ENCODE assay signal across 32 cellular contexts in the genomic region with DNA sequence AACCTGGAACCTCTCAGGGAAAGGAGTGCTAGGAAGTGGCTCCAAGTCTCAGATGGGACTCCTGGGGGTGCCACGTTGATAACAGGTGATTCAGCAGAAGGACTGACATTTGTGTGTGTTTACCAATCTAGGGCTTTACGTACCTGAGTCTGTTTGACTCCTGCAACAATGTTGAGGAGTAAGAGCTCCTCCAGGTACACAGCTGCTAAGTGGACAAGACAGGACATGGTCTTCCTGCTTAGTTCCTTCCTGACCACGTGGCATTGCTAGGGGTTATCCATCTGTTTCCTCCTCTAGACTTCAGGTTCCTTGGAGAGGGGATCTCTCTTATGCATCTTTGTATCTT.
DNase-seq lines count a peak whose midpoint lies in the region; ATAC-seq and TF ChIP-seq lines count a peak whose summit lies in the region.
"Had no signal": no experiment of that assay in that cellular context is flagged by ENCODE, and none has a peak within 500 bp of the region (broad histone marks: within the 10 kb centered on the region; RNA-seq: fewer than 3 reads in every experiment).

No MANE protein-coding gene starts in this region.

- H3K36me3 Mint-ChIP-seq in type B pancreatic cell: no peaks in the 10 kb centered on the region
- H3K36me3 Mint-ChIP-seq: activated naive CD4-positive, alpha-beta T cell treated with anti-CD3 and anti-CD28 coated beads, Interleukin-2, amount 50 U/mL, for 24 hours; CD4-positive, CD25-positive, alpha-beta regulatory T cell; naive thymus-derived CD8-positive, alpha-beta T cell had no signal

- 62 to 73% (median 71%) methylated on average over 3 of the region's 3 CpGs for WGBS in heart left ventricle, 4 donors
- 61% methylated on average over 3 of the region's 3 CpGs for WGBS in right cardiac atrium

- TF ChIP-seq CTCF in heart left ventricle (IDR thresholded peaks at IDR 0.05) (no peak), type B pancreatic cell (conservative IDR thresholded peaks at IDR 0.05) (no peak)

- H3K4me3 ChIP-seq in heart left ventricle (no peak overlapping the region), right cardiac atrium (ENCODE audit: low read length) (no peak overlapping the region), mucosa of stomach (ENCODE audit: low read length) (no peak overlapping the region)
- H3K4me3 ChIP-seq: A549, HAP-1, SJSA1, thoracic aorta had no signal

- peaks cover 0 to 2% (median 0%) of the 10 kb centered on the region in 9 donors for H3K27me3 ChIP-seq in heart left ventricle
- no peaks in the 10 kb centered on the region for H3K27me3 ChIP-seq in right cardiac atrium (ENCODE audit: control insufficient read depth, insufficient read depth)
- no peaks in the 10 kb centered on the region for H3K27me3 ChIP-seq in mucosa of stomach (ENCODE audit: control insufficient read depth, insufficient read depth, low read length)
- H3K27me3 ChIP-seq: brain microvascular endothelial cell, SJSA1 had no signal

- intact Hi-C loops in heart left ventricle (cut with DNase I): no loop called here
- intact Hi-C loops in right cardiac atrium (cut with DNase I): no loop called here

- H3K27ac ChIP-seq in heart left ventricle: peak overlapping the region in 9 of 12 donors; percentile 17 to 91 (median 73)
- H3K27ac ChIP-seq in right cardiac atrium (ENCODE audit: low read length): no peak overlapping the region
- H3K27ac ChIP-seq in epithelial cell of prostate: peak overlapping the region; percentile 88
- H3K27ac ChIP-seq: A549, brain microvascular endothelial cell, KMS-11, SJSA1, thoracic aorta, VCaP had no signal

- H3K9me3 ChIP-seq in heart left ventricle (no peaks in the 10 kb centered on the region), right cardiac atrium (ENCODE audit: control insufficient read depth, low read length) (no peaks in the 10 kb centered on the region), mucosa of stomach (ENCODE audit: control insufficient read depth, low read length) (no peaks in the 10 kb centered on the region)
- H3K9me3 ChIP-seq: A549, HAP-1, SJSA1, thoracic aorta had no signal

- TF ChIP-seq POLR2A in heart left ventricle (IDR thresholded peaks at IDR 0.05): no peak

- ATAC-seq in heart left ventricle (no peak), right cardiac atrium (no peak), GM18502 (IDR thresholded peaks at IDR 0.05; ENCODE audit: poor library complexity, unreplicated experiment) (no peak), GM21447 (IDR thresholded peaks at IDR 0.05; ENCODE audit: unreplicated experiment) (no peak)
- ATAC-seq: A549; naive thymus-derived CD8-positive, alpha-beta T cell had no signal

- H3K9me3 Mint-ChIP-seq in type B pancreatic cell: no peaks in the 10 kb centered on the region
- H3K9me3 Mint-ChIP-seq: activated naive CD4-positive, alpha-beta T cell treated with anti-CD3 and anti-CD28 coated beads, Interleukin-2, amount 50 U/mL, for 24 hours; activated T-helper 2 cell treated with anti-CD3 and anti-CD28 coated beads, Interferon-gamma antibody, Interleukin-2, Interleukin-4, amounts not matched to agents 10 μg/mL and 5 μg/mL and 100 μg/mL, durations not matched to agents 14 hours and 24 hours and 36 hours; naive thymus-derived CD8-positive, alpha-beta T cell had no signal

- peaks cover 2% of the 10 kb centered on the region for H3K27me3 Mint-ChIP-seq in type B pancreatic cell
- H3K27me3 Mint-ChIP-seq: activated naive CD4-positive, alpha-beta T cell treated with anti-CD3 and anti-CD28 coated beads, Interleukin-2, amount 50 U/mL, for 24 hours had no signal

- no peak overlapping the region for H3K4me3 Mint-ChIP-seq in type B pancreatic cell
- H3K4me3 Mint-ChIP-seq: activated naive CD4-positive, alpha-beta T cell treated with anti-CD3 and anti-CD28 coated beads, Interleukin-2, amount 50 U/mL, for 24 hours; CD4-positive, CD25-positive, alpha-beta regulatory T cell; naive thymus-derived CD8-positive, alpha-beta T cell had no signal

- H3K36me3 ChIP-seq in heart left ventricle (no peaks in the 10 kb centered on the region), mucosa of stomach (ENCODE audit: control insufficient read depth, insufficient read depth, low read length) (no peaks in the 10 kb centered on the region)
- H3K36me3 ChIP-seq: brain microvascular endothelial cell, HAP-1, SJSA1, thoracic aorta had no signal

- peaks cover 13% of the 10 kb centered on the region for H3K4me1 Mint-ChIP-seq in type B pancreatic cell (ENCODE audit: unreplicated experiment)
- H3K4me1 Mint-ChIP-seq: activated naive CD4-positive, alpha-beta T cell treated with anti-CD3 and anti-CD28 coated beads, Interleukin-2, amount 50 U/mL, for 24 hours; CD4-positive, CD25-positive, alpha-beta regulatory T cell had no signal

- H3K9ac ChIP-seq in mucosa of stomach (ENCODE audit: low read length): peak overlapping the region; percentile 25
- H3K9ac ChIP-seq: KMS-11 had no signal

- peaks cover 0 to 28% (median 13%) of the 10 kb centered on the region in 12 donors for H3K4me1 ChIP-seq in heart left ventricle
- H3K4me1 ChIP-seq in right cardiac atrium (ENCODE audit: control insufficient read depth, insufficient read depth, low read length): peaks cover 7% of the 10 kb centered on the region
- H3K4me1 ChIP-seq in mucosa of stomach (ENCODE audit: control insufficient read depth, insufficient read depth, low read length): peaks cover 38% of the 10 kb centered on the region
- H3K4me1 ChIP-seq: A549, HAP-1, SJSA1 had no signal

- peak overlapping the region; percentile 97 for H3K27ac Mint-ChIP-seq in type B pancreatic cell
- H3K27ac Mint-ChIP-seq: activated naive CD4-positive, alpha-beta T cell treated with anti-CD3 and anti-CD28 coated beads, Interleukin-2, amount 50 U/mL, for 24 hours; activated T-helper 2 cell treated with anti-CD3 and anti-CD28 coated beads, Interferon-gamma antibody, Interleukin-2, Interleukin-4, amounts not matched to agents 10 μg/mL and 5 μg/mL and 100 μg/mL, durations not matched to agents 14 hours and 24 hours and 36 hours; CD4-positive, CD25-positive, alpha-beta regulatory T cell had no signal

- DNase-seq in heart left ventricle (no peak), right cardiac atrium (no peak), epithelial cell of prostate (ENCODE audit: low read depth, low spot score) (peak; percentile 49), type B pancreatic cell (ENCODE audit: extremely low spot score, unreplicated experiment) (no peak), COR-L47 (lab: John Stamatoyannopoulos, UW) (no peak)
- DNase-seq: activated CD4-positive, alpha-beta T cell treated with anti-CD3 and anti-CD28 coated beads for 4 hours; activated T-cell treated with anti-CD3 and anti-CD28 coated beads for 4 hours; amygdala; brain microvascular endothelial cell; CD4-positive, CD25-positive, alpha-beta regulatory T cell; glutamatergic neuron; islet precursor cell; naive thymus-derived CD8-positive, alpha-beta T cell; NCI-H1436 treated with DMSO at 0.1 percent for 48 hours; NCI-H2107; NCI-H446; NCI-H748 treated with DMSO at 0.1 percent for 48 hours; nucleus accumbens; stimulated activated CD4-positive, alpha-beta T cell treated with anti-CD3 and anti-CD28 coated beads, Interleukin-1b, Interleukin-23, amount 100 ng/mL, for 48 hours; stimulated activated naive CD4-positive, alpha-beta T cell treated with Interleukin-2 at 50 U/mL for 16 hours; T-helper 9 cell had no signal
